9 cellular contexts compared by ENCODE assay signal in the genomic region with DNA sequence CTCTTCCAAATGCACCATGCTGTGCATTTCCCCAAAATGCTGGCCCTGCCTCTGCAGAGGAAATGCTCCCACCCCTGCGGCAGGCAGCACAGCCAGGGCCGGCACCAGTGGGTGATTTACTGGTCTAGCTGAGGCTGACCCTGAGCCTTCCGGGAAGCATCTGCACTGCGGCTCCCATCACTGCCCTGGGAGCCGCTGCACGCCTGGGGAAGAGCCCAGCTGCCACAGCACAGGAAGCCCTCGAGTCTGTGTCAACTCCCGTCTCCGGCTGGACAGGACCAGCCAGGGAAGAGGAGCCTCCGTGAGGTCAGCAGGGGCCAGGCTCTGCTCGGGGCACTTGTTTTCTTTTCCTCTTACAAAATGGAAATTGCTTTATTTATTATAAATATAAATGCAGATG. TPM values are rescaled to one million over a fixed set of nuclear protein-coding genes. Genes with fewer than 3 reads are reported as not detected.
A peak's percentile ranks its signal among the peaks of the same experiment; 100 is the strongest.
DNase-seq lines count a peak whose midpoint lies in the region; ATAC-seq, FAIRE-seq and TF ChIP-seq lines count a peak whose summit lies in the region.
"Had no signal": no experiment of that assay in that cellular context is flagged by ENCODE, and none has a peak within 500 bp of the region (broad histone marks: within the 10 kb centered on the region; RNA-seq: fewer than 3 reads in every experiment).

No MANE protein-coding gene starts in this region.

- H3K36me3 ChIP-seq in DOHH2 (ENCODE audit: control insufficient read depth, low read length), result no peaks in the 10 kb centered on the region
- no peaks in the 10 kb centered on the region for H3K36me3 ChIP-seq in NT2/D1 (ENCODE audit: insufficient read depth, insufficient read length, low read length)
- H3K36me3 ChIP-seq in pancreas, result no peaks in the 10 kb centered on the region

- H3K9me3 ChIP-seq in DOHH2 (ENCODE audit: control insufficient read depth, insufficient read depth, low read length), result no peaks in the 10 kb centered on the region
- H3K9me3 ChIP-seq in NT2/D1 (ENCODE audit: insufficient read depth, low read length), result peaks cover 13% of the 10 kb centered on the region; the same call in 1 of the 2 replicates
- no peaks in the 10 kb centered on the region for H3K9me3 ChIP-seq in pancreas

- H3K4me2 ChIP-seq in DOHH2 (ENCODE audit: low read length), result peak overlapping the region; percentile 90

- no peak overlapping the region; the same call in 1 of the 2 replicates for H3K27ac ChIP-seq in DOHH2 (ENCODE audit: low read depth, low read length)
- peak overlapping the region in 1 of 4 donors; percentile 70 for H3K27ac ChIP-seq in pancreas

- FAIRE-seq in pancreas (lab: Jason Lieb, UNC), result no peak

- no peak for DNase-seq in NT2/D1 (ENCODE audit: low read depth, low spot score)
- peak; percentile 64 for DNase-seq in fibroblast of villous mesenchyme (ENCODE audit: low read depth)
- no peak for DNase-seq in pancreas
- no peak for DNase-seq in stimulated activated CD4-positive, alpha-beta T cell treated with anti-CD3 and anti-CD28 coated beads, Interleukin-1b, Interleukin-23, amount 100 ng/mL, for 48 hours
- DNase-seq in activated effector memory CD4-positive, alpha-beta T cell treated with Interleukin-2 at 50 U/mL for 16 hours, result no peak
- DNase-seq: activated CD8-positive, alpha-beta memory T cell treated with anti-CD3 and anti-CD28 coated beads, Interleukin-2, amount 10 ng/mL, durations not matched to agents 7 days and 5 days; left colon had no signal

- intact Hi-C loops in pancreas (cut with DNase I), result no loop called here

- H3K27me3 ChIP-seq in DOHH2 (ENCODE audit: control insufficient read depth, low read length), result no peaks in the 10 kb centered on the region
- H3K27me3 ChIP-seq in NT2/D1 (ENCODE audit: insufficient read depth, insufficient read length), result no peaks in the 10 kb centered on the region
- no peaks in the 10 kb centered on the region for H3K27me3 ChIP-seq in pancreas

- H3K9ac ChIP-seq in NT2/D1 (ENCODE audit: insufficient read length, low read depth), result peak overlapping the region; percentile 46

- no peaks in the 10 kb centered on the region for H4K20me1 ChIP-seq in DOHH2 (ENCODE audit: control insufficient read depth, insufficient read depth, low read depth, low read length)

- H3K4me3 ChIP-seq in DOHH2 (ENCODE audit: low read length), result no peak overlapping the region
- H3K4me3 ChIP-seq in NT2/D1 (ENCODE audit: insufficient read length, low read depth), result no peak overlapping the region
- no peak overlapping the region for H3K4me3 ChIP-seq in fibroblast of villous mesenchyme (ENCODE audit: low read depth, low read length)
- no peak overlapping the region for H3K4me3 ChIP-seq in pancreas

- peaks cover 6% of the 10 kb centered on the region for H3K79me2 ChIP-seq in DOHH2 (ENCODE audit: control insufficient read depth, low read length)

- 72 to 73% methylated on average over 11 of the region's 11 CpGs for WGBS in pancreas, 2 donors

- peaks cover 19% of the 10 kb centered on the region for H3F3A ChIP-seq in DOHH2 (ENCODE audit: control insufficient read depth, insufficient read depth)

- ATAC-seq in pancreas, result peak in 3 of 4 donors; percentile 18 to 48 (median 37)
- ATAC-seq in HG03571 (IDR thresholded peaks at IDR 0.05; ENCODE audit: unreplicated experiment), result no peak
- ATAC-seq: activated CD8-positive, alpha-beta memory T cell treated with anti-CD3 and anti-CD28 coated beads, Interleukin-2, amount 10 ng/mL, durations not matched to agents 7 days and 5 days; left colon had no signal

- TF ChIP-seq CTCF in DOHH2 (IDR thresholded peaks at IDR 0.05; ENCODE audit: low read depth, low read length, poor library complexity, severe bottlenecking) (no peak), fibroblast of villous mesenchyme (IDR thresholded peaks at IDR 0.05; ENCODE audit: insufficient read depth, low read depth, low read length) (no peak), pancreas (IDR thresholded peaks at IDR 0.05) (no peak)

- H3K4me1 ChIP-seq in DOHH2 (ENCODE audit: control insufficient read depth, low read length) (peaks cover 41% of the 10 kb centered on the region), NT2/D1 (ENCODE audit: insufficient read depth, insufficient read length) (peaks cover 12% of the 10 kb centered on the region), pancreas (peaks cover 0 to 12% (median 0%) of the 10 kb centered on the region in 3 donors)

- no peaks in the 10 kb centered on the region for H3K9me2 ChIP-seq in DOHH2 (replicated peaks; ENCODE audit: control insufficient read depth, low read length)

RNA-seq across cellular contexts. Expression of gene EEIG1, which starts 25.1 kb away (rescaled TPM):
- total RNA-seq in fibroblast of villous mesenchyme (15.5 and 16.4 TPM in 2 replicates), pancreas (10 to 100 TPM; 47.7 to 85.4 (median 69.1) TPM)
- 10 to 100 TPM; 25.4 to 56.5 TPM for polyA plus RNA-seq in pancreas
